Comparison of ENCODE assay signal across 1 cellular context in genomic region chrX:9465380-9466114, GRCh38.
TF ChIP-seq lines count a peak whose summit lies in the region.

No MANE protein-coding gene starts in this region.

TF ChIP-seq in IMR-90, 13 proteins besides CTCF, POLR2A, EP300 and RAD21 (continued from another document):
- no peak for TF ChIP-seq MAFK (IDR thresholded peaks at IDR 0.05; ENCODE audit: low read depth, low read length)
- no peak for TF ChIP-seq FOS (IDR thresholded peaks at IDR 0.05; ENCODE audit: low read depth, low read length)
- no peak for TF ChIP-seq NFE2L2 (IDR thresholded peaks at IDR 0.05; ENCODE audit: low read depth, low read length)
- TF ChIP-seq MXI1 (IDR thresholded peaks at IDR 0.05; ENCODE audit: borderline replicate concordance, low read depth, low read length): no peak
- no peak for TF ChIP-seq USF2 (IDR thresholded peaks at IDR 0.05; ENCODE audit: low read depth, low read length)
- no peak for TF ChIP-seq SMC3 (IDR thresholded peaks at IDR 0.05; ENCODE audit: low read depth, low read length)
- TF ChIP-seq ELK1 (IDR thresholded peaks at IDR 0.05; ENCODE audit: borderline replicate concordance, low read depth, low read length): no peak
- no peak for TF ChIP-seq RFX5 (IDR thresholded peaks at IDR 0.05; ENCODE audit: low read depth, low read length)
- TF ChIP-seq CHD1 (IDR thresholded peaks at IDR 0.05; ENCODE audit: low read depth, low read length): no peak
